In the genomic region with DNA sequence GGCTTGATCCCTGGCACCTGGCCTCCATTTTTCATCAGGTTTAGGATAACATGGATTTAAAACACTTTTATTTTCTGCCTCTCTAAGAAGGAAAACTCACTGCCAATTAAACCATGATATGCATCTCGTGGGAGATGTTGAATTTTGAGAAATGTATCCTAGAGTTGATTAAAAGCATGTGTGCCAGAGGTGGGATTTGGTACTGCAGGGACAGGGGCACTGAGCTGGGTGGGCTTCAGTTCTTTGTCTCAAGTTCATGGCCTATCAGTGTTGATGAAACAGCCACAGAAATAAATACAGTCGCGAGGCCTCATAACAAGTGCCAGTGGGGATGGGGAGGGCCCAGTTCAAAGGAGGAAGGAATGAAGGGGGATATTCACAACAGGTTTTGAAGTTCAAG, we compare ENCODE assay signal across 18 cellular contexts. TPM values are rescaled to one million over a fixed set of nuclear protein-coding genes. Genes with fewer than 3 reads are reported as not detected.
DNase-seq lines count a peak whose midpoint lies in the region; ATAC-seq and TF ChIP-seq lines count a peak whose summit lies in the region.
"Had no signal": no experiment of that assay in that cellular context is flagged by ENCODE, and none has a peak within 500 bp of the region (broad histone marks: within the 10 kb centered on the region; RNA-seq: fewer than 3 reads in every experiment).

No MANE protein-coding gene starts in this region.

- peaks cover 52% of the 10 kb centered on the region for H3K36me3 ChIP-seq in BE2C

- peaks cover 3% of the 10 kb centered on the region for H3K4me1 Mint-ChIP-seq in T-helper 17 cell
- H3K4me1 Mint-ChIP-seq in stimulated activated effector memory CD8-positive, alpha-beta T cell treated with anti-CD3 and anti-CD28 coated beads, Interleukin-12 subunit alpha, Interleukin-12 subunit beta, amount 100 ng/mL, for 72 hours, result no peaks in the 10 kb centered on the region

- H3K9me3 ChIP-seq in BE2C (no peaks in the 10 kb centered on the region), T-helper 17 cell (ENCODE audit: control insufficient read depth, low read length, poor library complexity, severe bottlenecking) (no peaks in the 10 kb centered on the region)
- H3K9me3 ChIP-seq: A549 had no signal

- DNase-seq in BE2C (no peak), T-helper 17 cell (no peak), fibroblast of the aortic adventitia (ENCODE audit: low read depth) (no peak), T-helper 1 cell (no peak), COLO668 (lab: John Stamatoyannopoulos, UW; ENCODE audit: unreplicated experiment) (no peak)
- DNase-seq in stimulated activated effector memory CD8-positive, alpha-beta T cell treated with anti-CD3 and anti-CD28 coated beads, Interleukin-12 subunit alpha, Interleukin-12 subunit beta, amount 100 ng/mL, for 72 hours (ENCODE audit: low spot score in 2 of 2), result no peak
- DNase-seq: C1 segment of cervical spinal cord, DMS79, KG1, NCI-H1105 treated with DMSO at 0.1 percent for 48 hours, NCI-H1694 treated with DMSO at 0.1 percent for 48 hours, NCI-H510A, NCI-H82, RPMI8226, SHP77 treated with DMSO at 0.1 percent for 48 hours had no signal

- peak overlapping the region; percentile 88 for H3K27ac Mint-ChIP-seq in T-helper 17 cell
- peak overlapping the region; percentile 19 for H3K27ac Mint-ChIP-seq in stimulated activated effector memory CD8-positive, alpha-beta T cell treated with anti-CD3 and anti-CD28 coated beads, Interleukin-12 subunit alpha, Interleukin-12 subunit beta, amount 100 ng/mL, for 72 hours

- H3K27me3 Mint-ChIP-seq in T-helper 17 cell, result no peaks in the 10 kb centered on the region

- H3K4me1 ChIP-seq in BE2C, result no peaks in the 10 kb centered on the region
- H3K4me1 ChIP-seq: A549 had no signal

- ATAC-seq in T-helper 17 cell (no peak), GM18870 (IDR thresholded peaks at IDR 0.05; ENCODE audit: unreplicated experiment) (no peak)
- no peak for ATAC-seq in stimulated activated effector memory CD8-positive, alpha-beta T cell treated with anti-CD3 and anti-CD28 coated beads, Interleukin-12 subunit alpha, Interleukin-12 subunit beta, amount 100 ng/mL, for 72 hours
- ATAC-seq: A549, HepG2 had no signal

- H3K4me3 ChIP-seq in BE2C (ENCODE audit: low read depth, low read length) (no peak overlapping the region), fibroblast of the aortic adventitia (ENCODE audit: low read depth, low read length) (no peak overlapping the region)
- H3K4me3 ChIP-seq: A549 had no signal

- TF ChIP-seq CTCF in BE2C (IDR thresholded peaks at IDR 0.05; ENCODE audit: low read depth, low read length), result peak; percentile 21; the same call in 1 of the 2 replicates
- peak; percentile 13 for TF ChIP-seq CTCF in fibroblast of the aortic adventitia (IDR thresholded peaks at IDR 0.05; ENCODE audit: insufficient read depth, low read length)

- peaks cover 9% of the 10 kb centered on the region for H3K36me3 Mint-ChIP-seq in T-helper 17 cell (ENCODE audit: low read depth)
- peaks cover 20% of the 10 kb centered on the region for H3K36me3 Mint-ChIP-seq in stimulated activated effector memory CD8-positive, alpha-beta T cell treated with anti-CD3 and anti-CD28 coated beads, Interleukin-12 subunit alpha, Interleukin-12 subunit beta, amount 100 ng/mL, for 72 hours

- H3K27me3 ChIP-seq in BE2C, result no peaks in the 10 kb centered on the region

- no peaks in the 10 kb centered on the region for H3K9me3 Mint-ChIP-seq in stimulated activated effector memory CD8-positive, alpha-beta T cell treated with anti-CD3 and anti-CD28 coated beads, Interleukin-12 subunit alpha, Interleukin-12 subunit beta, amount 100 ng/mL, for 72 hours

- H3K4me3 Mint-ChIP-seq in T-helper 17 cell, result no peak overlapping the region
- H3K4me3 Mint-ChIP-seq in stimulated activated effector memory CD8-positive, alpha-beta T cell treated with anti-CD3 and anti-CD28 coated beads, Interleukin-12 subunit alpha, Interleukin-12 subunit beta, amount 100 ng/mL, for 72 hours, result no peak overlapping the region

RNA-seq across cellular contexts. Expression of a gene that starts 34.9 kb away (rescaled TPM):
- polyA plus RNA-seq in BE2C (2012; ENCODE audit: insufficient read depth, insufficient read length, low read depth), result 5.7 TPM
- total RNA-seq in T-helper 17 cell, result 10 to 100 TPM; 28.6 to 38.3 TPM
- total RNA-seq in fibroblast of the aortic adventitia (ENCODE audit: low replicate concordance), result 29.1 and 36.6 TPM in 2 replicates

RNA-seq across cellular contexts. Expression of a gene that starts 55.4 kb away (rescaled TPM):
- polyA plus RNA-seq in BE2C (2012; ENCODE audit: insufficient read depth, insufficient read length, low read depth), result 15.8 TPM
- total RNA-seq in T-helper 17 cell, result 10 to 100 TPM; 13.9 to 16.5 TPM
- total RNA-seq in fibroblast of the aortic adventitia (ENCODE audit: low replicate concordance), result 9.3 and 9.4 TPM in 2 replicates

RNA-seq across cellular contexts. Expression of a gene that starts 55.5 kb away (rescaled TPM):
- polyA plus RNA-seq in BE2C (2012; ENCODE audit: insufficient read depth, insufficient read length, low read depth), result 17.0 TPM
- total RNA-seq in T-helper 17 cell (1 to 10 TPM; 2.6 to 6.6 TPM), fibroblast of the aortic adventitia (ENCODE audit: low replicate concordance) (7.1 and 7.6 TPM in 2 replicates)
